In the genomic region with DNA sequence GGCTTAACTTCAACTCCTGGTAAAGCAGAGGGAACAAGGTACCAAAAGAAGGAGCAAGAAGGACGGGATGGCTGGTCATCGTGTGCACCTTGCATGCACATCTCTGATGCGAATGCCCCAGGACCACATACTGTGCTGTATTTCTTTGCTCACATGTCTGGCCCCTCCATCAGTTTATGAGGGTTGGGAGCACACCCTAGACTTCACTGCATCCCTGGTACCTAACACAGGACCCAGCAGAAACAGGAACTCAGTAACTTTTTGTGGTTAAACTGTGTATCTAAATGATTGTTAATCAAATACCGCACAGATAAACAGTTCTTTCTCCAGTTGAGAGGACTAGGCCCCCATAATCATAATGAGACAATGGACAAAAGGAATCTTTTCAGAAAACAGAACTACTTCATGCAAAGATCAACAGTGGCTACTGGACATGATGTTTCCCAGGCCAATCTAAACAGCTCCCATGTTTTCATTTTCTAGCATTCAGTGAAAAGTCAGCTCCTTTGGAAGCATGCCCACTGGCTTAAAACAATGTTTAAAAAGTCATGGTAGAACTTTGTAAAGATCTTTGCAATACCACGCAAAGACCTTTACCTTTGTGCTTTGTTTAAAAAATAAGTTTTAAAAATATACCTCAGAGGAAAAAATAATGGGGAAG, we compare ENCODE assay signal across 15 cellular contexts. TPM values are rescaled to one million over a fixed set of nuclear protein-coding genes. Genes with fewer than 3 reads are reported as not detected.
DNase-seq lines count a peak whose midpoint lies in the region; ATAC-seq, FAIRE-seq and TF ChIP-seq lines count a peak whose summit lies in the region.
"Had no signal": no experiment of that assay in that cellular context is flagged by ENCODE, and none has a peak within 500 bp of the region (broad histone marks: within the 10 kb centered on the region; RNA-seq: fewer than 3 reads in every experiment).

No MANE protein-coding gene starts in this region.

- no peak overlapping the region for H3K9ac ChIP-seq in BLaER1

- 77 to 93% (median 84%) methylated on average over 5 of the region's 5 CpGs for WGBS in small intestine, 3 donors

- H3K27me3 ChIP-seq in BLaER1 (no peaks in the 10 kb centered on the region), small intestine (ENCODE audit: control insufficient read depth in 2 of 2, insufficient read depth in 2 of 2, low read length in 2 of 2) (no peaks in the 10 kb centered on the region)
- H3K27me3 ChIP-seq: colonic mucosa, foreskin keratinocyte, uterus had no signal

- ATAC-seq in HG02852 (IDR thresholded peaks at IDR 0.05; ENCODE audit: unreplicated experiment) (peak; percentile 51), activated B cell treated with CpG ODN at 0.5 μM for 24 hours (ENCODE audit: low read depth) (peak; percentile 77), mucosa of descending colon (peak; percentile 34), GM19455 (IDR thresholded peaks at IDR 0.05; ENCODE audit: unreplicated experiment) (no peak)
- ATAC-seq: foreskin keratinocyte; naive thymus-derived CD8-positive, alpha-beta T cell had no signal

- TF ChIP-seq CTCF in activated B cell treated with CpG ODN at 0.5 μM for 24 hours (IDR thresholded peaks at IDR 0.05) (no peak), mucosa of descending colon (IDR thresholded peaks at IDR 0.05) (no peak)

- H3K36me3 ChIP-seq in BLaER1 (no peaks in the 10 kb centered on the region), mucosa of descending colon (ENCODE audit: low read depth) (no peaks in the 10 kb centered on the region), small intestine (ENCODE audit: control insufficient read depth in 2 of 2, insufficient read depth in 2 of 2, low read length in 2 of 2) (no peaks in the 10 kb centered on the region)
- H3K36me3 ChIP-seq: colonic mucosa, uterus had no signal

- peak overlapping the region; percentile 46 for H3K27ac Mint-ChIP-seq in activated B cell treated with CpG ODN at 0.5 μM for 24 hours
- H3K27ac Mint-ChIP-seq: activated CD4-positive, alpha-beta memory T cell treated with anti-CD3 and anti-CD28 coated beads for 36 hours; naive thymus-derived CD8-positive, alpha-beta T cell had no signal

- intact Hi-C loops in activated B cell treated with CpG ODN at 0.5 μM for 24 hours (cut with micrococcal nuclease) = loop anchor here (1.0 to 10.0 kb wide), 2 partner anchors 8 to 574 kb away; partner anchors contain the start of gene CAAP1
- intact Hi-C loops in mucosa of descending colon (cut with DNase I, micrococcal nuclease) = no loop called here

- H3K4me3 ChIP-seq in BLaER1 = no peak overlapping the region
- H3K4me3 ChIP-seq in mucosa of descending colon = no peak overlapping the region
- no peak overlapping the region for H3K4me3 ChIP-seq in small intestine (ENCODE audit: low read depth in 1 of 2, low read length in 2 of 2)
- H3K4me3 ChIP-seq: colonic mucosa, uterus had no signal

- H3K4me2 ChIP-seq in BLaER1 = peak overlapping the region; percentile 64

- no peaks in the 10 kb centered on the region for H4K20me1 ChIP-seq in BLaER1

- H3K27ac ChIP-seq in BLaER1 = no peak overlapping the region
- H3K27ac ChIP-seq in small intestine (ENCODE audit: low read depth in 1 of 2, low read length in 1 of 2) = no peak overlapping the region
- H3K27ac ChIP-seq: colonic mucosa, foreskin keratinocyte had no signal

- H3K4me1 ChIP-seq in BLaER1 (peaks cover 62% of the 10 kb centered on the region), mucosa of descending colon (ENCODE audit: low read depth) (peaks cover 15% of the 10 kb centered on the region), small intestine (ENCODE audit: control insufficient read depth in 2 of 2, insufficient read depth in 1 of 2, low read depth in 1 of 2, low read length in 1 of 2) (peaks cover 0 to 7% of the 10 kb centered on the region in 2 donors)
- H3K4me1 ChIP-seq: colonic mucosa had no signal

- DNase-seq in activated B cell treated with CpG ODN at 0.5 μM for 24 hours (no peak), mucosa of descending colon (no peak), small intestine (no peak), NCI-H345 treated with DMSO at 0.1 percent for 48 hours (lab: John Stamatoyannopoulos, UW; ENCODE audit: unreplicated experiment) (no peak)
- DNase-seq in stimulated activated naive CD4-positive, alpha-beta T cell treated with Interleukin-2 at 50 U/mL for 16 hours (lab: John Stamatoyannopoulos, UW) = no peak
- DNase-seq: activated CD4-positive, alpha-beta memory T cell treated with anti-CD3 and anti-CD28 coated beads for 36 hours; colonic mucosa; DMS 273 treated with DMSO at 0.1 percent for 48 hours; foreskin keratinocyte; naive thymus-derived CD8-positive, alpha-beta T cell; NCI-H2227 treated with DMSO at 0.1 percent for 48 hours; uterus had no signal

- H3K36me3 Mint-ChIP-seq in activated B cell treated with CpG ODN at 0.5 μM for 24 hours (ENCODE audit: low read depth) = peaks cover 18% of the 10 kb centered on the region
- H3K36me3 Mint-ChIP-seq: activated CD4-positive, alpha-beta memory T cell treated with anti-CD3 and anti-CD28 coated beads for 36 hours had no signal

- H3K9me3 ChIP-seq in BLaER1 = peaks cover 21% of the 10 kb centered on the region
- H3K9me3 ChIP-seq in mucosa of descending colon = no peaks in the 10 kb centered on the region
- no peaks in the 10 kb centered on the region for H3K9me3 ChIP-seq in small intestine (ENCODE audit: control insufficient read depth, low read depth)
- H3K9me3 ChIP-seq: colonic mucosa, uterus had no signal

- no peak for FAIRE-seq in small intestine (lab: Jason Lieb, UNC)

- H3K9me3 Mint-ChIP-seq in activated B cell treated with CpG ODN at 0.5 μM for 24 hours = no peaks in the 10 kb centered on the region
- H3K9me3 Mint-ChIP-seq: activated CD4-positive, alpha-beta memory T cell treated with anti-CD3 and anti-CD28 coated beads for 36 hours; naive thymus-derived CD8-positive, alpha-beta T cell had no signal

- POLR2A ChIA-PET in activated B cell treated with CpG ODN at 0.5 μM for 24 hours (lab: Charles Lee) = interaction anchor here (0.9 to 1.5 kb wide), 3 partner anchors 9 to 23 kb away, joined by 3 to 4 read pairs (median 3); no protein-coding TSS in a partner anchor

- H3K27me3 Mint-ChIP-seq in activated B cell treated with CpG ODN at 0.5 μM for 24 hours = no peaks in the 10 kb centered on the region
- H3K27me3 Mint-ChIP-seq: activated CD4-positive, alpha-beta memory T cell treated with anti-CD3 and anti-CD28 coated beads for 36 hours; naive thymus-derived CD8-positive, alpha-beta T cell had no signal

- H3K4me1 Mint-ChIP-seq in activated B cell treated with CpG ODN at 0.5 μM for 24 hours = peaks cover 81% of the 10 kb centered on the region

- no peak overlapping the region for H3K4me3 Mint-ChIP-seq in activated B cell treated with CpG ODN at 0.5 μM for 24 hours
- H3K4me3 Mint-ChIP-seq: activated CD4-positive, alpha-beta memory T cell treated with anti-CD3 and anti-CD28 coated beads for 36 hours; naive thymus-derived CD8-positive, alpha-beta T cell had no signal

- CTCF ChIA-PET in activated B cell treated with CpG ODN at 0.5 μM for 24 hours (lab: Charles Lee) = interaction anchor here (0.7 to 1.6 kb wide), 3 partner anchors 19 to 135 kb away, joined by 3 to 5 read pairs (median 3); partner anchors contain the start of gene MOB3B

RNA-seq across cellular contexts. Expression of gene IFNK, which starts 55.5 kb away (rescaled TPM):
- total RNA-seq in activated B cell treated with CpG ODN at 0.5 μM for 24 hours (not detected in 2 replicates), mucosa of descending colon (not detected)
- polyA plus RNA-seq in small intestine = not detected
- total RNA-seq: activated CD4-positive, alpha-beta memory T cell treated with anti-CD3 and anti-CD28 coated beads for 36 hours; colonic mucosa; naive thymus-derived CD8-positive, alpha-beta T cell; uterus had no signal
- polyA plus RNA-seq: naive thymus-derived CD8-positive, alpha-beta T cell had no signal
